In the genomic region with DNA sequence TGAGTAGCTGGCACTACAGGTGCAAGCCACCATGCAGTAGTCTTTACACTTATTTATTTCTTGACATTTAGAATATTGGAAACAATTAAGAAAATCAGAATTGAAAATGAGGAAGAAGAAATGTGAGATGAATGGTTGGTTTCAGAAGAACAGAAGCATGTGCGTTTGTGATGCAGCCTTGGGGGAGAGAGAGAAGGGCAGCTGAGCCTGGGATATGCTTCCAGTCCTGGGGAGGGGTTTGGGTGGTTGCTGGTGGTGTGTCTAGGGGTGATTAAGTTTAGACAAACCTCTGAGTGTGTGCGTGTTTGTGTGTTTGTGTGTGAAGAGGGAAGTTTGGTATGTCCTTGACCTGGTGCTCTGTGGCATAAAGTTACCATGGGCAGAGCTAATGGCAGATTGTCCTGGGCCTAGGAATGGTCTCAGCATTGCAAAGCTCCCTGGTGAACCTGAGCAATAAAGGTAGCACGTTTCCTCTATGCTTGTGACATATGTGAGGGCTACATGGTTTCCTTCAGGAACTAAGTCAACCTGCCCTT, we compare ENCODE assay signal across 1 cellular context.
TF ChIP-seq lines count a peak whose summit lies in the region.

No MANE protein-coding gene starts in this region.

TF ChIP-seq in GM23338, 12 proteins besides CTCF, POLR2A, EP300 and RAD21:
- TF ChIP-seq REST (IDR thresholded peaks at IDR 0.05; ENCODE audit: unreplicated experiment) (no peak), CREB1 (CRISPR knock-in tag; IDR thresholded peaks at IDR 0.05; ENCODE audit: low read depth) (no peak)
